Comparison of ENCODE assay signal across 16 cellular contexts in the genomic region with DNA sequence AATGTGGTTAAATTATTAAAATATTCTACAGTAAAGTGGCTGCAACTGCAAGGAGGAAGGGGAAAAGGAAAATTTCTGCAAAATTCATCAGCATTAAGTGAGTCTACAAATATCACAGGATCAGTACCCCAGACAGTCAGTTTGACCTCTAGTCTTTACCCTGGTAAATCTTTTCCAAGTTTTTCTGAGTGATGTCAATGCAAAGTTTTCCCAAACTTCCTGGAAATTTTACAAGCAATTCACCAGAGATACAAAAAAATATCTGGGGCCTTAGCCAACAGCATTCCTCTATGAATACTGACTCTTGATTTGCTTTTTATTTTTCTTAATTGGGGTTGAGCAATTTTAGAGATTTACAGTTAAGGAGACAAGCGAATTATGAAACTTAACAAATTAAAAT.
DNase-seq lines count a peak whose midpoint lies in the region; FAIRE-seq and TF ChIP-seq lines count a peak whose summit lies in the region.
"Had no signal": no experiment of that assay in that cellular context is flagged by ENCODE, and none has a peak within 500 bp of the region (broad histone marks: within the 10 kb centered on the region; RNA-seq: fewer than 3 reads in every experiment).

No MANE protein-coding gene starts in this region.

- WGBS in prostate gland: 60% methylated on average over 1 of the region's 1 CpG

- H3K9ac ChIP-seq in kidney (ENCODE audit: low read length in 2 of 2): no peak overlapping the region

- peak; percentile 88 for FAIRE-seq in kidney (lab: Jason Lieb, UNC)

- H3K27ac ChIP-seq in kidney (ENCODE audit: low read depth in 2 of 2, low read length in 2 of 2) (peak overlapping the region; percentile 11 to 45), prostate gland (no peak overlapping the region)
- H3K27ac ChIP-seq: gastrocnemius medialis, SK-N-MC, suprapubic skin had no signal

- H3K4me1 ChIP-seq in kidney (ENCODE audit: control insufficient read depth in 1 of 2, insufficient read depth in 1 of 2, low read depth in 1 of 2, low read length in 2 of 2) (peaks cover 8 to 16% of the 10 kb centered on the region in 2 donors), prostate gland (replicated peaks) (no peaks in the 10 kb centered on the region)

- H3K27me3 ChIP-seq in prostate gland (replicated peaks; ENCODE audit: insufficient read depth): no peaks in the 10 kb centered on the region
- H3K27me3 ChIP-seq: gastrocnemius medialis, spleen, suprapubic skin had no signal

- H3K36me3 ChIP-seq in kidney (ENCODE audit: control insufficient read depth in 1 of 2, insufficient read depth in 2 of 2, low read length in 2 of 2): no peaks in the 10 kb centered on the region
- H3K36me3 ChIP-seq in prostate gland: no peaks in the 10 kb centered on the region
- H3K36me3 ChIP-seq: gastrocnemius medialis, spleen, suprapubic skin had no signal

- DNase-seq in GM03348 (ENCODE audit: low spot score) (peak; percentile 51), cardiac fibroblast (ENCODE audit: low read depth in 2 of 2) (peak; percentile 27 to 87), kidney (no peak), stromal cell of bone marrow (ENCODE audit: low read depth) (peak; percentile 58), DMS153 (lab: John Stamatoyannopoulos, UW) (no peak), prostate gland (ENCODE audit: low spot score) (no peak)
- no peak for DNase-seq in activated T-cell treated with anti-CD3 and anti-CD28 coated beads, Interleukin-2, amount 50 U/mL, for 1 hour
- DNase-seq: effector memory CD8-positive, alpha-beta T cell; gastrocnemius medialis; left colon; NCI-H1436 treated with DMSO at 0.1 percent for 48 hours; spleen; stimulated activated CD8-positive, alpha-beta memory T cell treated with anti-CD3 and anti-CD28 coated beads, Interleukin-4, amount 100 ng/mL, for 48 hours; T1000 had no signal

- no peaks in the 10 kb centered on the region for H3K9me3 ChIP-seq in kidney (ENCODE audit: control insufficient read depth in 1 of 2, low read length in 2 of 2)
- H3K9me3 ChIP-seq in prostate gland: no peaks in the 10 kb centered on the region
- H3K9me3 ChIP-seq: gastrocnemius medialis, suprapubic skin had no signal

- H3K4me3 ChIP-seq in cardiac fibroblast (replicated peaks in 1 of 2; ENCODE audit: low read depth in 2 of 2, low read length in 2 of 2) (no peak overlapping the region), kidney (ENCODE audit: low read length in 2 of 2) (peak overlapping the region in 1 of 2 donors; percentile 27), prostate gland (no peak overlapping the region)
- H3K4me3 ChIP-seq: gastrocnemius medialis, SK-N-MC, spleen, suprapubic skin had no signal

- no peak for TF ChIP-seq CTCF in cardiac fibroblast (IDR thresholded peaks at IDR 0.05; ENCODE audit: low read depth, low read length)
- no peak for TF ChIP-seq CTCF in kidney (IDR thresholded peaks at IDR 0.05; ENCODE audit: borderline replicate concordance, extremely low read depth, insufficient read depth)
- TF ChIP-seq CTCF in prostate gland (IDR thresholded peaks at IDR 0.05): no peak

- intact Hi-C loops in kidney (cut with DNase I): no loop called here
- intact Hi-C loops in prostate gland (cut with DNase I): no loop called here

- TF ChIP-seq POLR2A in prostate gland (IDR thresholded peaks at IDR 0.05): no peak

Comparison
In these comparisons a context has a peak if more than half of its experiments do, and no peak if none do; other contexts are left out.
1. DNase-seq: peak in GM03348 (single experiment), cardiac fibroblast (2 of 2) and stromal cell of bone marrow (single experiment); none in kidney (single experiment), DMS153 (single experiment), activated T-cell treated with anti-CD3 and anti-CD28 coated beads, Interleukin-2, amount 50 U/mL, for 1 hour (single experiment) and prostate gland (single experiment).
2. H3K27ac ChIP-seq: peak in kidney (2 of 2); none in prostate gland (0 of 2).